ENCODE assay signal across 11 cellular contexts in the genomic region with DNA sequence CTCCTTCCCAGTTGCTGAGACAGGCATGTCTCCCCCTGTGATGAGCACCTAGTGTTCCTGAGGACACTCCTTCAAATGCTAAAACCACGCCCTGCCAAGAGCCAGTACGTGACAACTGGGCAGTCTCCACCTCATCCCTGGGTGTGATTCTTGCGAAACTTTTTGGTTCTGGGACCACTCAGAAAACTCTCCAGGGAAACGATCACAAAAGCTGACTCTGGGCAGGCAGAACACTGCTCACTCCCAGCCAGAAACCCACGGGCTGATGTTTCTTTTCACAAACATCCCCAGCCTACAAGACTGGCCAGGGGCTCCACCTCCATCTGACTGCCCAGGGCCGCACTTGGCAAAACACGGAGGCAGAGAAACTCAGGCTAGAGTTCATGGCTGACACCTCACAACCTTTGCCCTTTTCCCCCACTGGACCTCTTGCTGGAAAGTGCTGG. TPM values are rescaled to one million over a fixed set of nuclear protein-coding genes. Genes with fewer than 3 reads are reported as not detected.
A peak's percentile ranks its signal among the peaks of the same experiment; 100 is the strongest.
DNase-seq lines count a peak whose midpoint lies in the region; ATAC-seq and TF ChIP-seq lines count a peak whose summit lies in the region.
"Had no signal": no experiment of that assay in that cellular context is flagged by ENCODE, and none has a peak within 500 bp of the region (broad histone marks: within the 10 kb centered on the region; RNA-seq: fewer than 3 reads in every experiment).

No MANE protein-coding gene starts in this region.

- no peak overlapping the region for H3K4me3 ChIP-seq in AG10803 (ENCODE audit: low read length)
- no peak overlapping the region for H3K4me3 ChIP-seq in PC-3 (ENCODE audit: low read length)
- H3K4me3 ChIP-seq in esophagus squamous epithelium, result peak overlapping the region in 1 of 4 donors; percentile 12
- H3K4me3 ChIP-seq: BLaER1 had no signal

- H3K4me2 ChIP-seq in PC-3 (ENCODE audit: low read length), result no peak overlapping the region

- intact Hi-C loops in PC-3 (cut with micrococcal nuclease), result no loop called here
- intact Hi-C loops in esophagus squamous epithelium (cut with DNase I), result no loop called here

- POLR2A ChIA-PET in PC-3 (lab: Charles Lee; ENCODE audit: unreplicated experiment), result no interaction called here

- H3K4me1 ChIP-seq in PC-3 (ENCODE audit: insufficient read depth, low read length) (peaks cover 52% of the 10 kb centered on the region), esophagus squamous epithelium (peaks cover 70 to 96% (median 85%) of the 10 kb centered on the region in 3 donors)

- 26 to 48% methylated on average over 4 to 5 of the region's 7 CpGs for WGBS in esophagus squamous epithelium, 2 donors

- H3F3A ChIP-seq in PC-3 (ENCODE audit: low read length, unreplicated experiment), result no peaks in the 10 kb centered on the region

- peak in 1 of 4 donors; percentile 13 for TF ChIP-seq POLR2A in esophagus squamous epithelium (IDR thresholded peaks at IDR 0.05)

- in situ Hi-C loops in ACHN (cut with HindIII; ENCODE audit: low pct_ligation_motif_present, low pct_unique_long_range_greater_than_20kb, low sequenced_read_pairs), result no loop called here

- H3K9ac ChIP-seq in PC-3 (ENCODE audit: low read length), result no peak overlapping the region
- H3K9ac ChIP-seq: BLaER1 had no signal

- peak overlapping the region; percentile 87 for H3K4me3 Mint-ChIP-seq in natural killer cell treated with Interleukin-12 subunit alpha and Interleukin-12 subunit beta and Interleukin-15 and Interleukin-18, amount 100 ng/mL, for 72 hours

- no peak overlapping the region for H3K27ac ChIP-seq in PC-3 (ENCODE audit: low read length)
- H3K27ac ChIP-seq in esophagus squamous epithelium, result peak overlapping the region; percentile 87 to 94 (median 92)
- H3K27ac ChIP-seq: BLaER1 had no signal

- H3K36me3 ChIP-seq in PC-3 (ENCODE audit: low read depth, low read length) (peaks cover 15% of the 10 kb centered on the region; the same call in 1 of the 2 replicates), esophagus squamous epithelium (peaks cover 0 to 35% (median 0%) of the 10 kb centered on the region in 3 donors)
- H3K36me3 ChIP-seq: BLaER1 had no signal

- no peaks in the 10 kb centered on the region for H3K9me3 ChIP-seq in PC-3 (ENCODE audit: low read length)
- no peaks in the 10 kb centered on the region for H3K9me3 ChIP-seq in esophagus squamous epithelium
- H3K9me3 ChIP-seq: BLaER1 had no signal

- H3K9me2 ChIP-seq in PC-3 (replicated peaks; ENCODE audit: low read length), result no peaks in the 10 kb centered on the region

- H3K4me1 Mint-ChIP-seq in natural killer cell treated with Interleukin-12 subunit alpha and Interleukin-12 subunit beta and Interleukin-15 and Interleukin-18, amount 100 ng/mL, for 72 hours (ENCODE audit: low read depth in 2 of 2), result peaks cover 41 to 46% of the 10 kb centered on the region in 2 donors

- no peaks in the 10 kb centered on the region for H3K9me3 Mint-ChIP-seq in natural killer cell treated with Interleukin-12 subunit alpha and Interleukin-12 subunit beta and Interleukin-15 and Interleukin-18, amount 100 ng/mL, for 72 hours

- H3K27ac Mint-ChIP-seq in natural killer cell treated with Interleukin-12 subunit alpha and Interleukin-12 subunit beta and Interleukin-15 and Interleukin-18, amount 100 ng/mL, for 72 hours, result peak overlapping the region; percentile 27 to 79

- DNase-seq in AG10803 (ENCODE audit: low read depth) (peak; percentile 90), PC-3 (peak; percentile 41), esophagus squamous epithelium (lab: John Stamatoyannopoulos, UW) (no peak), GM19238 (ENCODE audit: insufficient read length, low spot score) (no peak), ACHN (no peak)
- DNase-seq in natural killer cell treated with Interleukin-12 subunit alpha and Interleukin-12 subunit beta and Interleukin-15 and Interleukin-18, amount 100 ng/mL, for 72 hours (ENCODE audit: low spot score), result no peak
- DNase-seq: amniotic stem cell, NCI-H1436 treated with DMSO at 0.1 percent for 48 hours had no signal

- no peaks in the 10 kb centered on the region for H3K27me3 Mint-ChIP-seq in natural killer cell treated with Interleukin-12 subunit alpha and Interleukin-12 subunit beta and Interleukin-15 and Interleukin-18, amount 100 ng/mL, for 72 hours

- H4K20me1 ChIP-seq in PC-3 (ENCODE audit: low read length), result no peaks in the 10 kb centered on the region
- H4K20me1 ChIP-seq: BLaER1 had no signal

- TF ChIP-seq CTCF in AG10803 (conservative IDR thresholded peaks at IDR 0.05; ENCODE audit: low read length) (no peak), PC-3 (conservative IDR thresholded peaks at IDR 0.05; ENCODE audit: low read depth, low read length) (no peak), esophagus squamous epithelium (IDR thresholded peaks at IDR 0.05) (no peak)

- CTCF ChIA-PET in PC-3 (lab: Charles Lee), result no interaction called here

- H2AFZ ChIP-seq in PC-3 (ENCODE audit: low read length), result no peak overlapping the region

- H3K27me3 ChIP-seq in PC-3 (ENCODE audit: low read length) (no peaks in the 10 kb centered on the region), esophagus squamous epithelium (no peaks in the 10 kb centered on the region)
- H3K27me3 ChIP-seq: BLaER1 had no signal

- ATAC-seq in PC-3, result no peak
- ATAC-seq in natural killer cell treated with Interleukin-12 subunit alpha and Interleukin-12 subunit beta and Interleukin-15 and Interleukin-18, amount 100 ng/mL, for 72 hours, result no peak
- no peak for ATAC-seq in HG02938 (IDR thresholded peaks at IDR 0.05; ENCODE audit: unreplicated experiment)
- no peak for ATAC-seq in GM21360 (IDR thresholded peaks at IDR 0.05; ENCODE audit: unreplicated experiment)

- H3K36me3 Mint-ChIP-seq in natural killer cell treated with Interleukin-12 subunit alpha and Interleukin-12 subunit beta and Interleukin-15 and Interleukin-18, amount 100 ng/mL, for 72 hours, result no peaks in the 10 kb centered on the region

- H3K79me2 ChIP-seq in PC-3 (ENCODE audit: low read length), result peaks cover 85% of the 10 kb centered on the region

- no TSS peak for BruUV-seq in PC-3 (replicated peaks; lab: Mats Ljungman, UMichigan)

RNA-seq across cellular contexts. Expression of a gene that starts 24.4 kb away (rescaled TPM):
- total RNA-seq in PC-3 (2014; rRNA removed) (105 and 116 TPM in 2 replicates), esophagus squamous epithelium (100 to 1,000 TPM in 3 of 4 donors, 10 to 100 TPM in 1; 87.7 to 166 (median 117) TPM)
- total RNA-seq in natural killer cell treated with Interleukin-12 subunit alpha and Interleukin-12 subunit beta and Interleukin-15 and Interleukin-18, amount 100 ng/mL, for 72 hours, result 100 to 1,000 TPM in 1 of 2 donors, 10 to 100 TPM in 1; 96.6 to 178 TPM

RNA-seq across cellular contexts. Expression of a gene that starts 50.2 kb away (rescaled TPM):
- not detected in 2 replicates for total RNA-seq in PC-3 (2014; rRNA removed)
- not detected for total RNA-seq in esophagus squamous epithelium
- not detected for total RNA-seq in natural killer cell treated with Interleukin-12 subunit alpha and Interleukin-12 subunit beta and Interleukin-15 and Interleukin-18, amount 100 ng/mL, for 72 hours

Comparison
In these comparisons a context has a peak if more than half of its experiments do, and no peak if none do; other contexts are left out.
1. DNase-seq: peak in AG10803 (single experiment) and PC-3 (single experiment); none in esophagus squamous epithelium (single experiment), natural killer cell treated with Interleukin-12 subunit alpha and Interleukin-12 subunit beta and Interleukin-15 and Interleukin-18, amount 100 ng/mL, for 72 hours (single experiment), GM19238 (single experiment) and ACHN (single experiment).